ENCODE assay signal across 25 cellular contexts in genomic region chr19:34596989-34597388, GRCh38.
"Had no signal": no experiment of that assay in that cellular context is flagged by ENCODE, and none has a peak within 500 bp of the region (broad histone marks: within the 10 kb centered on the region; RNA-seq: fewer than 3 reads in every experiment).

No MANE protein-coding gene starts in this region.

- H3K27ac Mint-ChIP-seq: dendritic cell treated with granulocyte-macrophage colony-stimulating factor and Interleukin-4, amounts not matched to agents 40 ng/mL and 50 ng/mL, for 4 days; effector memory CD8-positive, alpha-beta T cell; endodermal cell had no signal

- H3K9me3 ChIP-seq: colonic mucosa, esophagus muscularis mucosa, esophagus squamous epithelium, gastrocnemius medialis, gastroesophageal sphincter, heart left ventricle had no signal

- H2AFZ ChIP-seq: hepatocyte had no signal

- H3K4me3 ChIP-seq: colonic mucosa, coronary artery, dorsolateral prefrontal cortex, esophagus muscularis mucosa, esophagus squamous epithelium, gastrocnemius medialis, gastroesophageal sphincter, heart left ventricle, heart right ventricle, hepatocyte had no signal

- H3K4me1 Mint-ChIP-seq: endodermal cell had no signal

- H3K27ac ChIP-seq: colonic mucosa, coronary artery, epithelial cell of prostate, esophagus muscularis mucosa, esophagus squamous epithelium, foreskin keratinocyte, gastrocnemius medialis, gastroesophageal sphincter, heart left ventricle, heart right ventricle, hepatocyte had no signal

- ATAC-seq: effector memory CD8-positive, alpha-beta T cell; esophagus mucosa; foreskin keratinocyte; gastrocnemius medialis; gastroesophageal sphincter; heart left ventricle; heart right ventricle had no signal

- H3K4me1 ChIP-seq: colonic mucosa, foreskin keratinocyte had no signal

- H3K27me3 ChIP-seq: colonic mucosa, dorsolateral prefrontal cortex, esophagus muscularis mucosa, esophagus squamous epithelium, foreskin keratinocyte, gastrocnemius medialis, gastroesophageal sphincter, heart left ventricle, heart right ventricle, hepatocyte had no signal

- H3K27me3 Mint-ChIP-seq: dendritic cell treated with granulocyte-macrophage colony-stimulating factor and Interleukin-4, amounts not matched to agents 40 ng/mL and 50 ng/mL, for 4 days had no signal

- H3K4me2 ChIP-seq: hepatocyte had no signal

- H3K4me3 Mint-ChIP-seq: dendritic cell treated with granulocyte-macrophage colony-stimulating factor and Interleukin-4, amounts not matched to agents 40 ng/mL and 50 ng/mL, for 4 days; effector memory CD8-positive, alpha-beta T cell; endodermal cell had no signal

- H3K9me3 Mint-ChIP-seq: endodermal cell had no signal

- DNase-seq: colonic mucosa; cortex of kidney; dermis blood vessel endothelial cell; dorsolateral prefrontal cortex; effector CD4-positive, alpha-beta T cell; effector CD8-positive, alpha-beta T cell; effector memory CD4-positive, alpha-beta T cell; effector memory CD8-positive, alpha-beta T cell; endodermal cell; erythroblast; esophagus squamous epithelium; foreskin fibroblast; foreskin keratinocyte; foreskin melanocyte; gastrocnemius medialis; glutamatergic neuron; heart left ventricle; heart right ventricle had no signal

- H3K36me3 ChIP-seq: colonic mucosa, esophagus muscularis mucosa, esophagus squamous epithelium, gastrocnemius medialis, gastroesophageal sphincter, heart left ventricle, heart right ventricle had no signal
